ENCODE assay signal across 16 cellular contexts in genomic region chr2:177726853-177727465, GRCh38.
A peak's percentile ranks its signal among the peaks of the same experiment; 100 is the strongest.
DNase-seq lines count a peak whose midpoint lies in the region; ATAC-seq and TF ChIP-seq lines count a peak whose summit lies in the region.
"Had no signal": no experiment of that assay in that cellular context is flagged by ENCODE, and none has a peak within 500 bp of the region (broad histone marks: within the 10 kb centered on the region; RNA-seq: fewer than 3 reads in every experiment).

No MANE protein-coding gene starts in this region.

- in situ Hi-C loops in KBM-7 (cut with MboI; ENCODE audit: low pct_unique_long_range_greater_than_20kb, low sequenced_read_pairs): loop anchor here (25.0 kb wide), 2 partner anchors 390 to 565 kb away; no protein-coding TSS in a partner anchor

- H3K4me3 ChIP-seq in fibroblast of pulmonary artery (replicated peaks; ENCODE audit: low read depth, low read length): no peak overlapping the region
- H3K4me3 ChIP-seq in effector memory CD4-positive, alpha-beta T cell (ENCODE audit: insufficient read depth, low read depth, low read length, poor library complexity, severe bottlenecking): no peak overlapping the region
- H3K4me3 ChIP-seq: A549, GM23338 had no signal

- no peaks in the 10 kb centered on the region for H3K4me1 ChIP-seq in effector memory CD4-positive, alpha-beta T cell (ENCODE audit: control insufficient read depth, insufficient read depth, low read length, poor library complexity, severe bottlenecking)
- H3K4me1 ChIP-seq: A549 had no signal

- H3K27me3 Mint-ChIP-seq in mesothelial cell of epicardium (ENCODE audit: low read depth): no peaks in the 10 kb centered on the region

- intact Hi-C loops in sciatic nerve (cut with DNase I): no loop called here

- ATAC-seq in sciatic nerve: peak; percentile 85
- ATAC-seq: A549, GM23338 had no signal

- DNase-seq in DMS53 (lab: John Stamatoyannopoulos, UW): peak; percentile 46
- no peak for DNase-seq in DMS53 treated with DMSO at 0.1 percent for 48 hours (lab: John Stamatoyannopoulos, UW; ENCODE audit: unreplicated experiment)
- peak; percentile 10 for DNase-seq in fibroblast of pulmonary artery (ENCODE audit: low read depth)
- no peak for DNase-seq in mesothelial cell of epicardium (ENCODE audit: low spot score in 2 of 2, unreplicated experiment in 2 of 2)
- DNase-seq in sciatic nerve (ENCODE audit: low spot score): no peak
- no peak for DNase-seq in effector memory CD4-positive, alpha-beta T cell
- no peak for DNase-seq in SHP77 (lab: John Stamatoyannopoulos, UW)
- DNase-seq in KBM-7: no peak
- DNase-seq: AML-193; CD4-positive, alpha-beta memory T cell; DMS153; HCEC 1CT had no signal

- H3K4me3 Mint-ChIP-seq in mesothelial cell of epicardium: peak overlapping the region; percentile 40
- H3K4me3 Mint-ChIP-seq: CD4-positive, alpha-beta memory T cell; GM23338 had no signal

- H3K4me1 Mint-ChIP-seq in mesothelial cell of epicardium: peaks cover 91% of the 10 kb centered on the region
- H3K4me1 Mint-ChIP-seq: CD4-positive, alpha-beta memory T cell had no signal

- H3K9me3 Mint-ChIP-seq in mesothelial cell of epicardium: no peaks in the 10 kb centered on the region
- H3K9me3 Mint-ChIP-seq: CD4-positive, alpha-beta memory T cell; GM23338 had no signal

- H3K27ac ChIP-seq in effector memory CD4-positive, alpha-beta T cell (ENCODE audit: insufficient read depth, low read length, poor library complexity, severe bottlenecking): no peak overlapping the region
- H3K27ac ChIP-seq: 22Rv1, A549, C4-2B had no signal

- H3K9me3 ChIP-seq in effector memory CD4-positive, alpha-beta T cell (ENCODE audit: control insufficient read depth, low read length): no peaks in the 10 kb centered on the region
- H3K9me3 ChIP-seq: A549 had no signal

- no peaks in the 10 kb centered on the region for H3K36me3 Mint-ChIP-seq in mesothelial cell of epicardium
- H3K36me3 Mint-ChIP-seq: CD4-positive, alpha-beta memory T cell had no signal

- no peaks in the 10 kb centered on the region for H3K27me3 ChIP-seq in effector memory CD4-positive, alpha-beta T cell (replicated peaks; ENCODE audit: control insufficient read depth, insufficient read depth, low read length, poor library complexity, severe bottlenecking)

- H3K27ac Mint-ChIP-seq in mesothelial cell of epicardium: peak overlapping the region; percentile 90
- H3K27ac Mint-ChIP-seq: CD4-positive, alpha-beta memory T cell; GM23338 had no signal

- no peaks in the 10 kb centered on the region for H3K36me3 ChIP-seq in effector memory CD4-positive, alpha-beta T cell (ENCODE audit: control insufficient read depth, insufficient read depth, low read length)

- TF ChIP-seq CTCF in fibroblast of pulmonary artery (IDR thresholded peaks at IDR 0.05; ENCODE audit: low read length, missing control alignments) (no peak), mesothelial cell of epicardium (IDR thresholded peaks at IDR 0.05; ENCODE audit: unreplicated experiment) (no peak)

Comparison
In these comparisons a context has a peak if more than half of its experiments do, and no peak if none do; other contexts are left out.
1. DNase-seq: peak in DMS53 (single experiment) and fibroblast of pulmonary artery (single experiment); none in DMS53 treated with DMSO at 0.1 percent for 48 hours (single experiment), mesothelial cell of epicardium (0 of 2), sciatic nerve (single experiment), effector memory CD4-positive, alpha-beta T cell (0 of 3), SHP77 (0 of 2) and KBM-7 (single experiment).